Comparison of ENCODE assay signal across 24 cellular contexts in the genomic region with DNA sequence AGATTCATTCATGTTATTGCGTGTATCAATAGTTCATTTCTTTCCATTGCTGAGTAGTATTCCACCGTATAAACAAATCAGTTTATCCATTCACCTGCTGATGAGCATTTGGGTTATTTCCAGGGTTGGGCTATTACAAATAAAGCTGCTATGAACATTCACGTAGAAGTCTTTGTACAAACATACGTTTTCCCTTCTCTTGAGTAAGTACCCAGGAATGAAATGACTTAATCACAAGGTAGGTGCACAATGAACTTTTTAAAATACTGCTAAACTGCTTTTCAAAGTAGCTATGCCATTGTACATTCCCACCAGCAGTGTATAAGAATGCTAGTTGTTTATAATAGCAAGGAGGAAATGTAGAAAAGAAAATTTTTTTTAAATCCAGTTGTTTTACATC. TPM values are rescaled to one million over a fixed set of nuclear protein-coding genes. Genes with fewer than 3 reads are reported as not detected.
DNase-seq lines count a peak whose midpoint lies in the region; ATAC-seq and TF ChIP-seq lines count a peak whose summit lies in the region.
"Had no signal": no experiment of that assay in that cellular context is flagged by ENCODE, and none has a peak within 500 bp of the region (broad histone marks: within the 10 kb centered on the region; RNA-seq: fewer than 3 reads in every experiment).

No MANE protein-coding gene starts in this region.

- H3K79me2 ChIP-seq in PC-3 (ENCODE audit: low read length) = no peaks in the 10 kb centered on the region

- CTCF ChIA-PET in PC-3 (lab: Charles Lee) = interaction anchor here (0.6 to 0.9 kb wide), 2 partner anchors 25 to 73 kb away, joined by 4 to 9 read pairs; no protein-coding TSS in a partner anchor

- peak; percentile 53 for ATAC-seq in PC-3
- ATAC-seq in esophagus mucosa = peak; percentile 38
- ATAC-seq in GM21786 (IDR thresholded peaks at IDR 0.05; ENCODE audit: unreplicated experiment) = no peak
- ATAC-seq in GM21390 (IDR thresholded peaks at IDR 0.05; ENCODE audit: unreplicated experiment) = no peak

- peaks cover 19% of the 10 kb centered on the region for H3K4me1 ChIP-seq in PC-3 (ENCODE audit: insufficient read depth, low read length)

- no peak overlapping the region for H2AFZ ChIP-seq in PC-3 (ENCODE audit: low read length)
- H2AFZ ChIP-seq: GM23248 had no signal

- H3K9me2 ChIP-seq in PC-3 (replicated peaks; ENCODE audit: low read length) = no peaks in the 10 kb centered on the region
- H3K9me2 ChIP-seq: SK-N-SH had no signal

- intact Hi-C loops in PC-3 (cut with micrococcal nuclease) = loop anchor here (5.0 kb wide), 1 partner anchor 51 kb away; no protein-coding TSS in a partner anchor

- no peaks in the 10 kb centered on the region for H4K20me1 ChIP-seq in PC-3 (ENCODE audit: low read length)

- H3K9ac ChIP-seq in PC-3 (ENCODE audit: low read length) = peak overlapping the region; percentile 38; the same call in 1 of the 2 replicates
- H3K9ac ChIP-seq: GM23248, SK-N-SH had no signal

- peak overlapping the region; percentile 30; the same call in 1 of the 2 replicates for H3K4me2 ChIP-seq in PC-3 (ENCODE audit: low read length)
- H3K4me2 ChIP-seq: SK-N-SH had no signal

- no peaks in the 10 kb centered on the region for H3F3A ChIP-seq in PC-3 (ENCODE audit: low read length, unreplicated experiment)

- POLR2A ChIA-PET in PC-3 (lab: Charles Lee; ENCODE audit: unreplicated experiment) = no interaction called here

- peak; percentile 43 for DNase-seq in ELR (ENCODE audit: low read depth)
- peak; percentile 69 for DNase-seq in PC-3
- peak; percentile 42 for DNase-seq in renal cortical epithelial cell (ENCODE audit: low read depth)
- no peak for DNase-seq in HCEC 1CT
- DNase-seq: ACHN; C1 segment of cervical spinal cord; CD8-positive, alpha-beta memory T cell; DMS79 treated with DMSO at 0.1 percent for 48 hours; GM23248; Kasumi-1; MM.1S; NCI-H1092 treated with DMSO at 0.1 percent for 48 hours; NCI-H2029 treated with DMSO at 0.1 percent for 48 hours; NCI-H2171; NCI-H446; NCI-H526 treated with DMSO at 0.1 percent for 48 hours; OCI-M1; RPMI8226; SHP77 treated with DMSO at 0.1 percent for 48 hours had no signal

- no TSS peak for BruUV-seq in PC-3 (replicated peaks; lab: Mats Ljungman, UMichigan)

- H3K36me3 ChIP-seq in PC-3 (ENCODE audit: low read depth, low read length) = no peaks in the 10 kb centered on the region

- no peaks in the 10 kb centered on the region for H3K27me3 ChIP-seq in PC-3 (ENCODE audit: low read length)

- H3K4me3 ChIP-seq in PC-3 (ENCODE audit: low read length) = no peak overlapping the region
- H3K4me3 ChIP-seq: GM23248, HAP-1 had no signal

- no peaks in the 10 kb centered on the region for H3K9me3 ChIP-seq in PC-3 (ENCODE audit: low read length)
- H3K9me3 ChIP-seq: HAP-1, SK-N-SH had no signal

- no peak for TF ChIP-seq CTCF in PC-3 (conservative IDR thresholded peaks at IDR 0.05; ENCODE audit: low read depth, low read length)

- H3K27ac ChIP-seq in PC-3 (ENCODE audit: low read length) = peak overlapping the region; percentile 76
- H3K27ac ChIP-seq: GM23248 had no signal

RNA-seq across cellular contexts. Expression of gene SYTL4, which starts 35.9 kb away (rescaled TPM):
- total RNA-seq in PC-3 (2014; rRNA removed) (2.7 and 3.2 TPM in 2 replicates), esophagus mucosa (2.9 TPM), renal cortical epithelial cell (7.1 and 8.6 TPM in 2 replicates)
- total RNA-seq: CD8-positive, alpha-beta memory T cell had no signal

RNA-seq across cellular contexts. Expression of gene SRPX2, which starts 52.0 kb away (rescaled TPM):
- total RNA-seq in PC-3 (2014; rRNA removed) (12.2 and 19.3 TPM in 2 replicates), esophagus mucosa (18.9 TPM), renal cortical epithelial cell (20.7 and 29.7 TPM in 2 replicates)
- total RNA-seq: CD8-positive, alpha-beta memory T cell had no signal

RNA-seq across cellular contexts. Expression of gene TSPAN6, which starts 59.4 kb away (rescaled TPM):
- 35.2 and 47.4 TPM in 2 replicates for total RNA-seq in PC-3 (2014; rRNA removed)
- total RNA-seq in esophagus mucosa = 36.4 TPM
- total RNA-seq in renal cortical epithelial cell = 56.6 and 79.7 TPM in 2 replicates

Comparison
In these comparisons a context has a peak if more than half of its experiments do, and no peak if none do; other contexts are left out.
1. ATAC-seq: peak in PC-3 (single experiment) and esophagus mucosa (single experiment); none in GM21786 (single experiment) and GM21390 (single experiment).